Comparison of ENCODE assay signal across 1 cellular context in the genomic region with DNA sequence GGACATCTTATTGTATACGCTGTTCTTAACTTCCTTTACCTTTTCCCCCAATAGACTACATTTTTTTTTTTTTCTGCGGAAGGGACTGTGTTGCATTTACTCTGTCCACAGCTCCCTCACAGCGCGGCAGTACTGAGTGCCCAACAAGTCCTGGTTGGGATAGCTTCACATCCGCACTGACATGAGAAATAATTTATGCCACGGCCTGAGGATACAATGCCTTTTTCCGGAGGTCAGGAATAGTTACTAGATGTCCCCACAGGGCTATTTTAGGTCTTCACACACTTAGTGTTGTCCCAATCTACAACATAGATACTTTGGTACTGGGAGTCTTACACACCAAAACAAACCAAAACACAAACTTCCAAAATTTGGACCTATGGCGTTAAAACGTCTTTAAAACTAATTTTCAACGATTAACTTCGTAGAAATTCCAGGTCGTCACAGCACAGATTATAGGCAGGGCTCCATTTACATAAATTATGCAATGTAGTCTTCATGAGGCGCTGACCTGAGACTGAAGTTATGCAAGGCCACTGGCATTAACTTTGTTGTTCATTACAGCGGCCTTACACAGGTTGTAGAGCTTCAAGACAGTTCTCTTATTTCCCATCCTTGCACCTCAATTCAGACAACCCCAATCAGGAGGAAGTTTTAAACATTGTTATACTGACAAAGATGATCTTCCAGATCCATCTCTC.
A peak's percentile ranks its signal among the peaks of the same experiment; 100 is the strongest.
TF ChIP-seq lines count a peak whose summit lies in the region.

No MANE protein-coding gene starts in this region.

TF ChIP-seq in HCT116, 20 proteins besides CTCF, POLR2A, EP300 and RAD21:
- TF ChIP-seq, protein P1, sequence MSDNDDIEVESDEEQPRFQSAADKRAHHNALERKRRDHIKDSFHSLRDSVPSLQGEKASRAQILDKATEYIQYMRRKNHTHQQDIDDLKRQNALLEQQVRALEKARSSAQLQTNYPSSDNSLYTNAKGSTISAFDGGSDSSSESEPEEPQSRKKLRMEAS (IDR thresholded peaks at IDR 0.05): no peak
- TF ChIP-seq SIN3A (IDR thresholded peaks at IDR 0.05; ENCODE audit: low read depth) (peak; percentile 13; the same call in 1 of the 2 replicates), EZH2phosphoT487 (IDR thresholded peaks at IDR 0.05; ENCODE audit: borderline replicate concordance) (no peak)
